ENCODE assay signal across 8 cellular contexts in genomic region chr3:179653777-179654117, GRCh38. TPM values are rescaled to one million over a fixed set of nuclear protein-coding genes. Genes with fewer than 3 reads are reported as not detected.
DNase-seq lines count a peak whose midpoint lies in the region; TF ChIP-seq lines count a peak whose summit lies in the region.

No MANE protein-coding gene starts in this region.

- H3K36me3 ChIP-seq in mucosa of stomach (ENCODE audit: control insufficient read depth, insufficient read depth, low read length) (no peaks in the 10 kb centered on the region), urinary bladder (ENCODE audit: insufficient read depth) (no peaks in the 10 kb centered on the region)

- TF ChIP-seq CTCF in chondrocyte (IDR thresholded peaks at IDR 0.05) (no peak), GM20000 (IDR thresholded peaks at IDR 0.05; ENCODE audit: extremely low read depth, missing control alignments) (no peak)

- H3K27me3 Mint-ChIP-seq in chondrocyte (ENCODE audit: low read depth) = no peaks in the 10 kb centered on the region

- H3K4me1 ChIP-seq in mucosa of stomach (ENCODE audit: control insufficient read depth, insufficient read depth, low read length) = peaks cover 9% of the 10 kb centered on the region
- no peaks in the 10 kb centered on the region for H3K4me1 ChIP-seq in urinary bladder (ENCODE audit: insufficient read depth)

- H3K27ac Mint-ChIP-seq in chondrocyte (ENCODE audit: unreplicated experiment) = peak overlapping the region; percentile 95

- H3K4me3 Mint-ChIP-seq in chondrocyte (ENCODE audit: unreplicated experiment) = peak overlapping the region; percentile 92

- peak; percentile 53 for DNase-seq in OCI-M1 (lab: John Stamatoyannopoulos, UW)
- DNase-seq in chondrocyte (ENCODE audit: low spot score) = no peak
- DNase-seq in SKM-1 treated with dmso at 0.1 percent for 144 hours (lab: John Stamatoyannopoulos, UW; ENCODE audit: unreplicated experiment) = no peak
- DNase-seq in GM20000 (ENCODE audit: low spot score) = no peak
- DNase-seq in NCI-H2196 (lab: John Stamatoyannopoulos, UW; ENCODE audit: unreplicated experiment) = no peak

- H3K4me1 Mint-ChIP-seq in chondrocyte (ENCODE audit: low read depth) = peaks cover 40% of the 10 kb centered on the region

- H3K9ac ChIP-seq in mucosa of stomach (ENCODE audit: low read length) = peak overlapping the region; percentile 68

- WGBS in urinary bladder = 1% methylated on average over 15 of the region's 15 CpGs

- no peaks in the 10 kb centered on the region for H3K9me3 Mint-ChIP-seq in chondrocyte (ENCODE audit: low read depth)

- no peaks in the 10 kb centered on the region for H3K27me3 ChIP-seq in mucosa of stomach (ENCODE audit: control insufficient read depth, insufficient read depth, low read length)

- no peaks in the 10 kb centered on the region for H3K9me3 ChIP-seq in mucosa of stomach (ENCODE audit: control insufficient read depth, low read length)

- no peaks in the 10 kb centered on the region for H3K36me3 Mint-ChIP-seq in chondrocyte (ENCODE audit: low read depth)

- H3K4me3 ChIP-seq in GM08714 (ENCODE audit: low read length) = peak overlapping the region; percentile 90
- peak overlapping the region; percentile 56 for H3K4me3 ChIP-seq in mucosa of stomach (ENCODE audit: low read length)
- H3K4me3 ChIP-seq in urinary bladder (ENCODE audit: low read depth, low read length) = peak overlapping the region; percentile 68

- H3K27ac ChIP-seq in urinary bladder (ENCODE audit: low read depth) = peak overlapping the region; percentile 53

RNA-seq across cellular contexts. Expression of gene USP13, which starts 0.9 kb away (rescaled TPM):
- total RNA-seq in chondrocyte (12.7 to 17.2 TPM (median 14.2 TPM) in 3 replicates), urinary bladder (12.1 TPM)
- polyA plus RNA-seq in urinary bladder = 6.4 TPM

RNA-seq across cellular contexts. Expression of gene NDUFB5, which starts 49.2 kb away (rescaled TPM):
- total RNA-seq in chondrocyte (58.5 to 93.6 TPM (median 67.0 TPM) in 3 replicates), urinary bladder (190 TPM)
- 70.4 TPM for polyA plus RNA-seq in urinary bladder

RNA-seq across cellular contexts. Expression of gene MRPL47, which starts 49.3 kb away (rescaled TPM):
- total RNA-seq in chondrocyte (30.6 to 34.0 TPM (median 32.5 TPM) in 3 replicates), urinary bladder (34.3 TPM)
- 30.6 TPM for polyA plus RNA-seq in urinary bladder
